ENCODE assay signal across 1 cellular context in the genomic region with DNA sequence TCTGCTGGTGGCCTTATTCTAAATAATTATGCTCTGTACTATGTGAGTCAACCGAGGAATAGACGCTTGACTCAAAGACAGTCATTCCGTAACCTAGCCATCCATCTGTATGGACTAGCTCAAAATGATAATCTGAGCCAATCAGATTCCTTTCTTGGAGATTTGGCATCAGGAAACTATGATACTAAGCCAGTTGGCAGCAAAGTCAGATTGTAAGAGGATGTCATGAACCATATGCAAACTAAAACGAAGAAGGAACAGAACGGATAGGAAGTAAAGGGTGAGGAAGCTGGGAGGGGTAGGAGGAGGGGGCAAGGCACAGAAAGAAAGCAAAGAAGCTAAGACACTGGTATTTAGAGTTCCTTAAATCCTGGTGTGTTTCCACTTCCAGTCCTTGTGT.
TF ChIP-seq lines count a peak whose summit lies in the region.

No MANE protein-coding gene starts in this region.

TF ChIP-seq in WTC11, 78 proteins besides CTCF, POLR2A, EP300 and RAD21 (continued from another document):
- TF ChIP-seq, protein P1, sequence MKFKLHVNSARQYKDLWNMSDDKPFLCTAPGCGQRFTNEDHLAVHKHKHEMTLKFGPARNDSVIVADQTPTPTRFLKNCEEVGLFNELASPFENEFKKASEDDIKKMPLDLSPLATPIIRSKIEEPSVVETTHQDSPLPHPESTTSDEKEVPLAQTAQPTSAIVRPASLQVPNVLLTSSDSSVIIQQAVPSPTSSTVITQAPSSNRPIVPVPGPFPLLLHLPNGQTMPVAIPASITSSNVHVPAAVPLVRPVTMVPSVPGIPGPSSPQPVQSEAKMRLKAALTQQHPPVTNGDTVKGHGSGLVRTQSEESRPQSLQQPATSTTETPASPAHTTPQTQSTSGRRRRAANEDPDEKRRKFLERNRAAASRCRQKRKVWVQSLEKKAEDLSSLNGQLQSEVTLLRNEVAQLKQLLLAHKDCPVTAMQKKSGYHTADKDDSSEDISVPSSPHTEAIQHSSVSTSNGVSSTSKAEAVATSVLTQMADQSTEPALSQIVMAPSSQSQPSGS (CRISPR knock-in tag; IDR thresholded peaks at IDR 0.05; ENCODE audit: borderline replicate concordance, low read depth): no peak
